ENCODE assay signal across 15 cellular contexts in genomic region chr3:43906847-43907507, GRCh38.
A peak's percentile ranks its signal among the peaks of the same experiment; 100 is the strongest.
DNase-seq lines count a peak whose midpoint lies in the region; ATAC-seq and TF ChIP-seq lines count a peak whose summit lies in the region.
"Had no signal": no experiment of that assay in that cellular context is flagged by ENCODE, and none has a peak within 500 bp of the region (broad histone marks: within the 10 kb centered on the region; RNA-seq: fewer than 3 reads in every experiment).

No MANE protein-coding gene starts in this region.

- DNase-seq in CD1c-positive myeloid dendritic cell (ENCODE audit: extremely low spot score): peak; percentile 75
- peak; percentile 21 to 25 for DNase-seq in Kasumi-1 (lab: John Stamatoyannopoulos, UW)
- DNase-seq in cerebellar nuclear complex (lab: John Stamatoyannopoulos, UW): no peak
- DNase-seq in activated CD8-positive, alpha-beta memory T cell treated with anti-CD3 and anti-CD28 coated beads, Interleukin-2, amount 50 U/mL, for 48 hours: no peak
- no peak for DNase-seq in activated effector memory CD4-positive, alpha-beta T cell treated with Interleukin-2 at 50 U/mL for 16 hours
- no peak for DNase-seq in tibial nerve (ENCODE audit: low spot score in 2 of 2)
- DNase-seq: activated CD4-positive, alpha-beta T cell treated with anti-CD3 and anti-CD28 coated beads for 48 hours; activated effector memory CD4-positive, alpha-beta T cell treated with anti-CD3 and anti-CD28 coated beads, Interleukin-2, amount 50 U/mL, for 16 hours; brain microvascular endothelial cell; heart left ventricle; upper lobe of left lung had no signal

- H3K27me3 ChIP-seq in tibial nerve: no peaks in the 10 kb centered on the region
- H3K27me3 ChIP-seq: brain microvascular endothelial cell, upper lobe of left lung had no signal

- H3K4me3 ChIP-seq in tibial nerve: no peak overlapping the region
- H3K4me3 ChIP-seq: heart left ventricle, smooth muscle cell, upper lobe of left lung had no signal

- TF ChIP-seq POLR2A in tibial nerve (IDR thresholded peaks at IDR 0.05): no peak

- ATAC-seq in GM19395 (IDR thresholded peaks at IDR 0.05; ENCODE audit: unreplicated experiment): peak; percentile 44
- ATAC-seq in HG02852 (IDR thresholded peaks at IDR 0.05; ENCODE audit: unreplicated experiment): peak; percentile 55
- ATAC-seq: heart left ventricle, left lobe of liver had no signal

- no peaks in the 10 kb centered on the region for H3K9me3 ChIP-seq in tibial nerve
- H3K9me3 ChIP-seq: heart left ventricle, upper lobe of left lung had no signal

- WGBS in tibial nerve, 2 donors: 60 to 64% methylated on average over 8 of the region's 8 CpGs

- TF ChIP-seq CTCF in tibial nerve (IDR thresholded peaks at IDR 0.05): no peak

- peaks cover 0 to 17% (median 6%) of the 10 kb centered on the region in 4 donors for H3K4me1 ChIP-seq in tibial nerve
- H3K4me1 ChIP-seq: upper lobe of left lung had no signal

- TF ChIP-seq EP300 in tibial nerve (IDR thresholded peaks at IDR 0.05): no peak

- H3K36me3 ChIP-seq in tibial nerve: no peaks in the 10 kb centered on the region
- H3K36me3 ChIP-seq: brain microvascular endothelial cell, heart left ventricle, upper lobe of left lung had no signal

- H3K27ac ChIP-seq in tibial nerve: no peak overlapping the region
- H3K27ac ChIP-seq: brain microvascular endothelial cell, heart left ventricle, upper lobe of left lung had no signal

Comparison
In these comparisons a context has a peak if more than half of its experiments do, and no peak if none do; other contexts are left out.
1. DNase-seq: peak in CD1c-positive myeloid dendritic cell (single experiment) and Kasumi-1 (2 of 2); none in cerebellar nuclear complex (0 of 2), activated CD8-positive, alpha-beta memory T cell treated with anti-CD3 and anti-CD28 coated beads, Interleukin-2, amount 50 U/mL, for 48 hours (single experiment), activated effector memory CD4-positive, alpha-beta T cell treated with Interleukin-2 at 50 U/mL for 16 hours (single experiment) and tibial nerve (0 of 2).